Comparison of ENCODE assay signal across 22 cellular contexts in genomic region chr1:199946305-199947155, GRCh38.
"Had no signal": no experiment of that assay in that cellular context is flagged by ENCODE, and none has a peak within 500 bp of the region (broad histone marks: within the 10 kb centered on the region; RNA-seq: fewer than 3 reads in every experiment).

No MANE protein-coding gene starts in this region.

- H3K9me3 ChIP-seq: left ventricle myocardium inferior, ovary, sigmoid colon, tibial nerve, uterus had no signal

- H3K36me3 ChIP-seq: left ventricle myocardium inferior, ovary, sigmoid colon, tibial nerve, uterus had no signal

- H3K27ac ChIP-seq: left ventricle myocardium inferior, ovary, sigmoid colon, tibial nerve, uterus had no signal

- ATAC-seq: left cardiac atrium; natural killer cell; right cardiac atrium; stimulated activated memory B cell treated with anti-CD40 and anti-IgM and Interleukin-4, amounts not matched to agents 10 μg/mL and 1 μg/mL and 100 μg/mL, for 72 hours had no signal

- H3K4me3 ChIP-seq: left ventricle myocardium inferior, lung, ovary, sigmoid colon, tibial nerve, uterus had no signal

- H3K4me1 ChIP-seq: left ventricle myocardium inferior, sigmoid colon, tibial nerve, uterus had no signal

- DNase-seq: hippocampal formation; kidney glomerular epithelial cell; left cardiac atrium; left ventricle myocardium inferior; mesendoderm; naive B cell; natural killer cell; nephron progenitor cell; ovary; right cardiac atrium; sigmoid colon; small intestine; stimulated activated CD4-positive, alpha-beta T cell treated with anti-CD3 and anti-CD28 coated beads, Interleukin-1b, Interleukin-23, amount 100 ng/mL, for 48 hours; stimulated activated CD4-positive, alpha-beta T cell treated with anti-CD3 and anti-CD28 coated beads, Interleukin-2, amount 100 ng/mL, for 48 hours; stimulated activated CD4-positive, alpha-beta T cell treated with anti-CD3 and anti-CD28 coated beads, Interleukin-4, amount 100 ng/mL, for 4 hours; stimulated activated CD8-positive, alpha-beta memory T cell treated with anti-CD3 and anti-CD28 coated beads, Interleukin-4, amount 100 ng/mL, for 48 hours; stimulated activated naive CD4-positive, alpha-beta T cell treated with Interleukin-2 at 50 U/mL for 16 hours; substantia nigra; uterus had no signal

- H3K27me3 ChIP-seq: ovary, sigmoid colon, tibial nerve, uterus had no signal
